ENCODE assay signal across 24 cellular contexts in genomic region chr1:31897534-31898100, GRCh38. TPM values are rescaled to one million over a fixed set of nuclear protein-coding genes. Genes with fewer than 3 reads are reported as not detected.
DNase-seq lines count a peak whose midpoint lies in the region; ATAC-seq and TF ChIP-seq lines count a peak whose summit lies in the region.
"Had no signal": no experiment of that assay in that cellular context is flagged by ENCODE, and none has a peak within 500 bp of the region (broad histone marks: within the 10 kb centered on the region; RNA-seq: fewer than 3 reads in every experiment).

No MANE protein-coding gene starts in this region.

- H3K9me2 ChIP-seq in neural cell (ENCODE audit: insufficient read depth, low read length) = no peaks in the 10 kb centered on the region
- no peaks in the 10 kb centered on the region for H3K9me2 ChIP-seq in PC-9 (ENCODE audit: insufficient read depth)

- H3K9me3 Mint-ChIP-seq in CD4-positive, alpha-beta T cell = peaks cover 2% of the 10 kb centered on the region
- H3K9me3 Mint-ChIP-seq: CD8-positive, alpha-beta T cell had no signal

- POLR2A ChIA-PET in PC-9 (lab: Charles Lee; ENCODE audit: unreplicated experiment) = no interaction called here
- POLR2A ChIA-PET in CD4-positive, alpha-beta T cell (lab: Charles Lee) = interaction anchor here (1.2 to 2.0 kb wide), 2 partner anchors 9 to 41 kb away, joined by 5 to 7 read pairs; partner anchors contain the start of gene PTP4A2

- no peak for TF ChIP-seq RAD21 in neural cell (conservative IDR thresholded peaks at IDR 0.05)

- H3K9ac ChIP-seq in neural cell (ENCODE audit: low read length) = no peak overlapping the region

- H3K27me3 Mint-ChIP-seq in CD4-positive, alpha-beta T cell = no peaks in the 10 kb centered on the region
- H3K27me3 Mint-ChIP-seq: activated CD4-positive, alpha-beta memory T cell treated with anti-CD3 and anti-CD28 coated beads, Interleukin-2, amount 10 ng/mL, durations not matched to agents 7 days and 5 days had no signal

- H3K4me3 ChIP-seq in LNCaP clone FGC (ENCODE audit: low read depth, low read length) (peak overlapping the region; percentile 31; the same call in 1 of the 2 replicates), RWPE2 (ENCODE audit: severe bottlenecking) (no peak overlapping the region), neural cell (ENCODE audit: low read length) (no peak overlapping the region), PC-9 (no peak overlapping the region)
- H3K4me3 ChIP-seq: heart left ventricle, MG63, skin epidermis, upper lobe of right lung had no signal

- CTCF ChIA-PET in PC-9 (lab: Charles Lee) = no interaction called here
- CTCF ChIA-PET in CD4-positive, alpha-beta T cell (lab: Charles Lee) = no interaction called here

- H3K9me3 ChIP-seq in RWPE2 (ENCODE audit: severe bottlenecking) = no peaks in the 10 kb centered on the region
- H3K9me3 ChIP-seq in neural cell (ENCODE audit: low read length) = no peaks in the 10 kb centered on the region
- H3K9me3 ChIP-seq in PC-9 (ENCODE audit: insufficient read depth, low read depth) = no peaks in the 10 kb centered on the region
- H3K9me3 ChIP-seq in CD4-positive, alpha-beta T cell (ENCODE audit: control insufficient read depth, low read length) = no peaks in the 10 kb centered on the region
- H3K9me3 ChIP-seq: upper lobe of right lung had no signal

- H3F3A ChIP-seq in neural cell (ENCODE audit: insufficient read depth, low read length, poor library complexity, severe bottlenecking) (no peaks in the 10 kb centered on the region), PC-9 (ENCODE audit: insufficient read depth, low read depth) (0 out of 2 replicates have a peak, but pooled peaks cover 14% of the 10 kb centered on the region)

- BruUV-seq in PC-9 (replicated peaks; lab: Mats Ljungman, UMichigan) = no TSS peak

- TF ChIP-seq CTCF in LNCaP clone FGC (IDR thresholded peaks at IDR 0.05; ENCODE audit: control insufficient read depth, extremely low read depth, insufficient read depth) (no peak), RWPE2 (IDR thresholded peaks at IDR 0.05; ENCODE audit: poor library complexity, severe bottlenecking) (no peak), neural cell (IDR thresholded peaks at IDR 0.05; ENCODE audit: poor library complexity, severe bottlenecking) (no peak), PC-9 (conservative IDR thresholded peaks at IDR 0.05) (no peak)
- no peak for TF ChIP-seq CTCF in CD4-positive, alpha-beta T cell (IDR thresholded peaks at IDR 0.05)

- TF ChIP-seq EP300 in neural cell (conservative IDR thresholded peaks at IDR 0.05; ENCODE audit: poor library complexity, severe bottlenecking) = no peak

- no peak overlapping the region for H3K4me2 ChIP-seq in neural cell (ENCODE audit: low read length)
- no peak overlapping the region for H3K4me2 ChIP-seq in PC-9

- no peaks in the 10 kb centered on the region for H3K36me3 ChIP-seq in RWPE2 (ENCODE audit: low read depth)
- H3K36me3 ChIP-seq in neural cell (ENCODE audit: insufficient read depth, low read length) = no peaks in the 10 kb centered on the region
- H3K36me3 ChIP-seq in PC-9 (ENCODE audit: low read depth) = no peaks in the 10 kb centered on the region
- H3K36me3 ChIP-seq: heart left ventricle, upper lobe of right lung had no signal

- ATAC-seq in RWPE2 (ENCODE audit: low read depth) = peak; percentile 84
- no peak for ATAC-seq in CD4-positive, alpha-beta T cell (ENCODE audit: poor library complexity)
- ATAC-seq: CD8-positive, alpha-beta T cell; heart left ventricle; left cardiac atrium; upper lobe of right lung had no signal

- H4K20me1 ChIP-seq in neural cell (ENCODE audit: insufficient read depth) (no peaks in the 10 kb centered on the region), PC-9 (ENCODE audit: insufficient read depth) (no peaks in the 10 kb centered on the region)

- H2AFZ ChIP-seq in neural cell (ENCODE audit: low read depth, low read length) (no peak overlapping the region), PC-9 (no peak overlapping the region)

- intact Hi-C loops in PC-9 (cut with micrococcal nuclease; ENCODE audit: unreplicated experiment) = no loop called here
- intact Hi-C loops in CD4-positive, alpha-beta T cell (cut with DNase I, micrococcal nuclease) = loop anchor here in 1 of 2 experiments (5.0 kb wide), 1 partner anchor 35 kb away; no protein-coding TSS in a partner anchor

- H3K79me2 ChIP-seq in neural cell (replicated peaks; ENCODE audit: insufficient read depth, low read length) (no peaks in the 10 kb centered on the region), PC-9 (ENCODE audit: low read depth) (no peaks in the 10 kb centered on the region)

- peaks cover 6% of the 10 kb centered on the region for H3K36me3 Mint-ChIP-seq in CD4-positive, alpha-beta T cell (ENCODE audit: low read depth)
- H3K36me3 Mint-ChIP-seq: CD8-positive, alpha-beta T cell had no signal

- H3K27ac ChIP-seq in RWPE2 (ENCODE audit: poor library complexity, severe bottlenecking) (peak overlapping the region; percentile 69), epithelial cell of prostate (peak overlapping the region; percentile 52), neural cell (ENCODE audit: low read length) (no peak overlapping the region), PC-9 (no peak overlapping the region)
- H3K27ac ChIP-seq in CD4-positive, alpha-beta T cell (ENCODE audit: low read depth, low read length) = no peak overlapping the region
- H3K27ac ChIP-seq: heart left ventricle, upper lobe of right lung had no signal

- no peak overlapping the region for H3K4me3 Mint-ChIP-seq in CD4-positive, alpha-beta T cell
- H3K4me3 Mint-ChIP-seq: activated CD4-positive, alpha-beta memory T cell treated with anti-CD3 and anti-CD28 coated beads, Interleukin-2, amount 10 ng/mL, durations not matched to agents 7 days and 5 days; CD8-positive, alpha-beta T cell; endodermal cell had no signal

- no peaks in the 10 kb centered on the region for H3K27me3 ChIP-seq in RWPE2 (ENCODE audit: insufficient read depth, poor library complexity, severe bottlenecking)
- no peaks in the 10 kb centered on the region for H3K27me3 ChIP-seq in neural cell (ENCODE audit: insufficient read depth, low read depth, low read length)
- no peaks in the 10 kb centered on the region for H3K27me3 ChIP-seq in PC-9 (ENCODE audit: insufficient read depth, low read depth)
- no peaks in the 10 kb centered on the region for H3K27me3 ChIP-seq in CD4-positive, alpha-beta T cell (ENCODE audit: control insufficient read depth, insufficient read depth, low read length)
- H3K27me3 ChIP-seq: heart left ventricle, MG63, upper lobe of right lung had no signal

- DNase-seq in LNCaP clone FGC (ENCODE audit: low read depth) = peak; percentile 92
- no peak for DNase-seq in RWPE2 (ENCODE audit: low spot score)
- DNase-seq in epithelial cell of prostate (ENCODE audit: low read depth, low spot score) = peak; percentile 39
- no peak for DNase-seq in retina
- DNase-seq in PC-9 = no peak
- DNase-seq in CD4-positive, alpha-beta T cell = no peak
- DNase-seq in NCI-H1092 treated with DMSO at 0.1 percent for 48 hours (lab: John Stamatoyannopoulos, UW) = no peak
- DNase-seq: activated CD4-positive, alpha-beta memory T cell treated with anti-CD3 and anti-CD28 coated beads, Interleukin-2, amount 10 ng/mL, durations not matched to agents 7 days and 5 days; activated CD4-positive, CD25-positive, alpha-beta regulatory T cell treated with anti-CD3 and anti-CD28 coated beads, Interleukin-2, amount 50 U/mL, for 72 hours; activated gamma-delta T cell; activated T-cell treated with anti-CD3 and anti-CD28 coated beads for 4 hours; CD8-positive, alpha-beta T cell; cortex of kidney; endodermal cell; HCEC 1CT; heart left ventricle; left cardiac atrium; mesenchymal stem cell; MG63; Right ventricle myocardium superior; stimulated activated CD4-positive, alpha-beta T cell treated with anti-CD3 and anti-CD28 coated beads, Interleukin-2, amount 100 ng/mL, for 24 hours; upper lobe of right lung had no signal

- H3K4me1 Mint-ChIP-seq in CD4-positive, alpha-beta T cell (ENCODE audit: low read depth) = peaks cover 22% of the 10 kb centered on the region
- H3K4me1 Mint-ChIP-seq: endodermal cell had no signal

- no peak overlapping the region for H3K27ac Mint-ChIP-seq in CD4-positive, alpha-beta T cell
- H3K27ac Mint-ChIP-seq: activated CD4-positive, alpha-beta memory T cell treated with anti-CD3 and anti-CD28 coated beads, Interleukin-2, amount 10 ng/mL, durations not matched to agents 7 days and 5 days; CD8-positive, alpha-beta T cell; endodermal cell had no signal

- H3K4me1 ChIP-seq in RWPE2 (ENCODE audit: insufficient read depth, poor library complexity, severe bottlenecking) (peaks cover 17% of the 10 kb centered on the region), PC-9 (replicated peaks; ENCODE audit: insufficient read depth) (no peaks in the 10 kb centered on the region)
- H3K4me1 ChIP-seq: heart left ventricle had no signal

TF ChIP-seq in neural cell, 6 proteins besides CTCF, POLR2A, EP300 and RAD21:
- TF ChIP-seq POLR2AphosphoS5 (IDR thresholded peaks at IDR 0.05) (peak; percentile 51), TAF1 (IDR thresholded peaks at IDR 0.05; ENCODE audit: low read depth) (no peak)

RNA-seq across cellular contexts. Expression of gene PTP4A2, which starts 40.6 kb away (rescaled TPM):
- 177 and 250 TPM in 2 replicates for polyA plus RNA-seq in neural cell
- polyA minus RNA-seq in neural cell = 417 and 474 TPM in 2 replicates
- total RNA-seq in PC-9 (2021) = 149 and 201 TPM in 2 replicates
- 100 to 1,000 TPM; 282 to 287 TPM for total RNA-seq in CD4-positive, alpha-beta T cell

Comparison
In these comparisons a context has a peak if more than half of its experiments do, and no peak if none do; other contexts are left out.
1. DNase-seq: peak in LNCaP clone FGC (single experiment) and epithelial cell of prostate (single experiment); none in RWPE2 (single experiment), retina (single experiment), PC-9 (0 of 2), CD4-positive, alpha-beta T cell (0 of 10) and NCI-H1092 treated with DMSO at 0.1 percent for 48 hours (single experiment).
2. H3K27ac ChIP-seq: peak in RWPE2 (single experiment) and epithelial cell of prostate (single experiment); none in neural cell (single experiment), PC-9 (single experiment) and CD4-positive, alpha-beta T cell (single experiment).